ENCODE assay signal across 8 cellular contexts in the genomic region with DNA sequence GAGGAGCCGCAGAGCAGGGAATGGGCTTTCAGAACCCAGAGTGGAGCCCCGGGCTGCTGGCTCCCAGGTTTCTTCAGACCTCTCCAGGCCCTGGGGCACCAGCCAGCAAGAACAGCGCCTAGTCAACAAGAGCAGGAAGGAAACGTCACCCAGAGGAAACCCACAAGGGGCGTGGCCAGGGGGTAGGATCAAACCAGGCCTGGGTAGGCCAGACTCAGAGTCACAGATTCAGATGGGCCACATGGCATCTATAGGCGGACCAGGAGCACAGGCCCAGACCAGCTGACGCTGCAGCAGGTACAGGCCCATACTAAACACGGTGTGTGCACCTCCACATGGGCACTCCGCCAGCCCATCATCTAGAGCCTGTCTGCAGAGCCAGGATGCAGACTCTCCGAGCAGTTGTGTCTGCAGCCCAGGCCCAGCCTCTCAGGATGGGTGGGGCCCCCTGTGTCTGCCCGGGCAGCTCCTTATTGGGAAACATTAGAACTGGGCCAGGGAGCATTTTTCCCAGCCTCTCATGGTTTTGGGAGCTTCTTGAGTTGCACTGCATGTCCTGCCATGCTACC. TPM values are rescaled to one million over a fixed set of nuclear protein-coding genes. Genes with fewer than 3 reads are reported as not detected.
A peak's percentile ranks its signal among the peaks of the same experiment; 100 is the strongest.
DNase-seq lines count a peak whose midpoint lies in the region; ATAC-seq and TF ChIP-seq lines count a peak whose summit lies in the region.

A gene (minus strand): TSS at position 127 of the 569 bp plus-strand sequence. CDS start 552 bp downstream, outside the sequence.

- in situ Hi-C loops in transverse colon (cut with MboI; ENCODE audit: low pct_ligation_motif_present in 1 of 4, low pct_unique_long_range_greater_than_20kb in 1 of 4, low sequenced_read_pairs in 3 of 4), result loop anchor here in 2 of 4 donors (10.0 to 25.0 kb wide), 3 partner anchors 120 to 850 kb away; a partner anchor contains a TSS

- 0 out of 2 replicates have a peak, but pooled peaks cover 3% of the 10 kb centered on the region for H3K36me3 ChIP-seq in SJSA1
- no peaks in the 10 kb centered on the region for H3K36me3 ChIP-seq in transverse colon

- peak; percentile 79 for TF ChIP-seq POLR2A in transverse colon (IDR thresholded peaks at IDR 0.05)

- peak; percentile 80 for ATAC-seq in GM19043 (IDR thresholded peaks at IDR 0.05; ENCODE audit: low read depth, unreplicated experiment)
- peak; percentile 91 for ATAC-seq in HG03354 (IDR thresholded peaks at IDR 0.05; ENCODE audit: poor library complexity, severe bottlenecking, unreplicated experiment)

- no peaks in the 10 kb centered on the region for H3K9me3 ChIP-seq in SJSA1 (replicated peaks)
- H3K9me3 ChIP-seq in transverse colon, result no peaks in the 10 kb centered on the region

- H3K27me3 ChIP-seq in SJSA1 (replicated peaks) (no peaks in the 10 kb centered on the region), transverse colon (no peaks in the 10 kb centered on the region)

- H3K27ac ChIP-seq in SJSA1 (peak within 1 kb of the TSS; percentile 62), transverse colon (peak within 1 kb of the TSS; percentile 80 to 84 (median 82))

- no peak for TF ChIP-seq CTCF in transverse colon (IDR thresholded peaks at IDR 0.05)

- intact Hi-C loops in posterior cingulate gyrus (cut with DNase I), result no loop called here
- intact Hi-C loops in transverse colon (cut with DNase I; ENCODE audit: low total_unique reads), result no loop called here

- peak; percentile 96 for DNase-seq in AG20443 (ENCODE audit: low spot score)
- DNase-seq in SJSA1 (ENCODE audit: low read depth in 1 of 2, low spot score in 2 of 2), result peak; percentile 76 to 89
- peak; percentile 94 for DNase-seq in activated naive CD4-positive, alpha-beta T cell treated with Interleukin-2 at 50 U/mL for 16 hours
- peak; percentile 75 for DNase-seq in glomerular endothelial cell (ENCODE audit: extremely low read depth, low read depth, low spot score)
- peak in 8 of 10 donors; percentile 17 to 92 (median 53) for DNase-seq in posterior cingulate gyrus
- DNase-seq in transverse colon, result peak; percentile 89

- WGBS in transverse colon (ENCODE audit: low coverage in 1 of 2), 2 donors, result 43% methylated on average over 10 of the region's 11 CpGs; no CpG with 5 or more reads in 1 of the 2 donors

- TF ChIP-seq EP300 in transverse colon (IDR thresholded peaks at IDR 0.05; ENCODE audit: low read depth), result no peak

- peaks cover 26% of the 10 kb centered on the region for H3K4me1 ChIP-seq in SJSA1 (replicated peaks)
- H3K4me1 ChIP-seq in transverse colon, result peaks cover 6 to 28% (median 7%) of the 10 kb centered on the region in 4 donors

- peak within 1 kb of the TSS; percentile 22 for H3K4me3 ChIP-seq in SJSA1
- peak within 1 kb of the TSS; percentile 0 to 54 (median 35) for H3K4me3 ChIP-seq in transverse colon

RNA-seq across cellular contexts. Expression of the gene that starts here (rescaled TPM):
- 48.2 and 49.3 TPM in 2 replicates for total RNA-seq in SJSA1 (2014; rRNA removed; shearing (Covaris generic))
- 36.0 and 51.7 TPM in 2 replicates for total RNA-seq in glomerular endothelial cell
- 10 to 100 TPM in 3 of 4 donors, 1 to 10 TPM in 1; 7.6 to 21.8 (median 13.7) TPM for total RNA-seq in transverse colon

Comparison
In these comparisons a context has a peak if more than half of its experiments do, and no peak if none do; other contexts are left out.
1. Peak in every context shown above with its lines: DNase-seq, ATAC-seq, H3K4me3 ChIP-seq and H3K27ac ChIP-seq.